In the genomic region with DNA sequence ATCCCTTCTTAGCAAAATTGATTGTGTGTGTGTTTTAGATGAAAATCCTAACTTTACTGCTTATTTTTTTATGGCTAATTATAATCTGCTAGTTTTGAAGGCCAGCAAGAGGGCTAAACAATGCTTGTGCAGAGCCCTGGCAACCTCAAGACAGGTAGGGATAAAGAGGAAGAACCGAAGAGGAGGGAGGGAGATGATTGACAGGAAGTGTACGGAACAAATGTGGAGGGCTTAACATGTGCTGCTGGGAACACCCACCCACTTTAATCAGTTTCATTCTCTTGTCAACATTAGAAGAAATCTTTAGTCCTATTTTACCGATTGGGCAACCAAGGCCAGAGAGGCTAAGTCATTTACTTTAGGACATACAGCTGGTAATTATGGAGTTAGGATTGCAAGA, we compare ENCODE assay signal across 31 cellular contexts. TPM values are rescaled to one million over a fixed set of nuclear protein-coding genes. Genes with fewer than 3 reads are reported as not detected.
DNase-seq lines count a peak whose midpoint lies in the region; ATAC-seq, FAIRE-seq and TF ChIP-seq lines count a peak whose summit lies in the region.
"Had no signal": no experiment of that assay in that cellular context is flagged by ENCODE, and none has a peak within 500 bp of the region (broad histone marks: within the 10 kb centered on the region; RNA-seq: fewer than 3 reads in every experiment).

No MANE protein-coding gene starts in this region.

- no peak for ATAC-seq in K562
- ATAC-seq in HG03280 (IDR thresholded peaks at IDR 0.05; ENCODE audit: unreplicated experiment), result no peak
- ATAC-seq: A549; CD8-positive, alpha-beta T cell; PC-3; SK-N-SH treated with all-trans-retinoic acid at 6 μM for 48 hours had no signal

- peaks cover 5% of the 10 kb centered on the region; the same call in 1 of the 3 replicates for H3K79me2 ChIP-seq in K562 (ENCODE audit: control insufficient read depth, insufficient read depth, low read length)
- H3K79me2 ChIP-seq in Karpas-422 (ENCODE audit: low read length), result no peaks in the 10 kb centered on the region

- H3K9me3 Mint-ChIP-seq in nephron progenitor cell (peaks cover 2% of the 10 kb centered on the region), type B pancreatic cell (no peaks in the 10 kb centered on the region)
- H3K9me3 Mint-ChIP-seq: CD8-positive, alpha-beta T cell had no signal

- TF ChIP-seq POLR2A in K562 (conservative IDR thresholded peaks at IDR 0.05) (no peak), erythroblast (IDR thresholded peaks at IDR 0.05; ENCODE audit: low read length) (no peak)

- peak overlapping the region; percentile 37 for H2AFZ ChIP-seq in K562 (ENCODE audit: low read depth, low read length)
- H2AFZ ChIP-seq in Karpas-422 (ENCODE audit: low read length), result no peak overlapping the region

- peak overlapping the region; percentile 6; the same call in 1 of the 2 replicates for H3K4me2 ChIP-seq in K562 (ENCODE audit: insufficient read depth, low read length)
- no peak overlapping the region for H3K4me2 ChIP-seq in Karpas-422 (ENCODE audit: low read depth, low read length, poor library complexity, severe bottlenecking)
- H3K4me2 ChIP-seq: A549 had no signal

- H3K4me1 Mint-ChIP-seq in nephron progenitor cell (peaks cover 17% of the 10 kb centered on the region), type B pancreatic cell (ENCODE audit: unreplicated experiment) (peaks cover 14% of the 10 kb centered on the region)

- H3K36me3 Mint-ChIP-seq in nephron progenitor cell (ENCODE audit: low read depth) (no peaks in the 10 kb centered on the region), type B pancreatic cell (no peaks in the 10 kb centered on the region)
- H3K36me3 Mint-ChIP-seq: CD8-positive, alpha-beta T cell; IgD-negative memory B cell had no signal

- H3K27me3 ChIP-seq in K562 (ENCODE audit: control insufficient read depth in 2 of 2, insufficient read depth in 2 of 2, low read length in 2 of 2), result no peaks in the 10 kb centered on the region
- no peaks in the 10 kb centered on the region for H3K27me3 ChIP-seq in Karpas-422 (ENCODE audit: low read length)

- H3K9ac ChIP-seq in K562 (ENCODE audit: insufficient read depth in 1 of 2, low read depth in 2 of 2, low read length in 2 of 2) (no peak overlapping the region), Karpas-422 (ENCODE audit: low read length) (no peak overlapping the region)

- 18% methylated on average over 3 of the region's 3 CpGs for WGBS in K562 (ENCODE audit: insufficient coverage, low coverage, missing lambda C conversion rate)

- H3K9me3 ChIP-seq in K562 (replicated peaks; ENCODE audit: control insufficient read depth, insufficient read depth, low read depth, low read length) (no peaks in the 10 kb centered on the region), Karpas-422 (ENCODE audit: low read length) (no peaks in the 10 kb centered on the region)
- H3K9me3 ChIP-seq: A549, HAP-1 had no signal

- H3K9me1 ChIP-seq in K562 (ENCODE audit: control insufficient read depth, insufficient read depth, low read length), result no peaks in the 10 kb centered on the region

- TF ChIP-seq CTCF in K562 (IDR thresholded peaks at IDR 0.05 in 2 of 3, conservative IDR thresholded peaks at IDR 0.05 in 1 of 3; ENCODE audit: insufficient read depth in 2 of 3, low read depth in 1 of 3, low read length in 3 of 3), result no peak
- TF ChIP-seq CTCF in nephron progenitor cell (IDR thresholded peaks at IDR 0.05), result no peak
- no peak for TF ChIP-seq CTCF in type B pancreatic cell (conservative IDR thresholded peaks at IDR 0.05)

- POLR2A ChIA-PET in K562 (lab: Yijun Ruan, JAX), result no interaction called here

- H3K27ac ChIP-seq in K562 (ENCODE audit: extremely low read depth, low read depth, low read length) (peak overlapping the region; percentile 29; the same call in 1 of the 3 replicates), Karpas-422 (ENCODE audit: low read length) (no peak overlapping the region)
- H3K27ac ChIP-seq: A549, C4-2B, HL-60 had no signal

- CTCF ChIA-PET in K562 (lab: Yijun Ruan, JAX; ENCODE audit: low intra/inter-chr PET ratio), result no interaction called here

- H3K4me3 ChIP-seq in K562 (no peak overlapping the region), Karpas-422 (ENCODE audit: low read length) (no peak overlapping the region)
- H3K4me3 ChIP-seq: A549, HAP-1 had no signal

- TF ChIP-seq RAD21 in K562 (CRISPR knock-in tag; conservative IDR thresholded peaks at IDR 0.05 in 1 of 2, IDR thresholded peaks at IDR 0.05 in 1 of 2), result no peak

- no peak for TF ChIP-seq EP300 in K562 (IDR thresholded peaks at IDR 0.05; ENCODE audit: low read length)

- H3K4me3 Mint-ChIP-seq in nephron progenitor cell, result peak overlapping the region; percentile 82
- H3K4me3 Mint-ChIP-seq in type B pancreatic cell, result peak overlapping the region; percentile 37
- H3K4me3 Mint-ChIP-seq: CD8-positive, alpha-beta T cell had no signal

- no peak for FAIRE-seq in K562 (lab: Jason Lieb, UNC)
- FAIRE-seq in urothelium cell line (lab: Jason Lieb, UNC), result no peak
- FAIRE-seq: A549, GM12891 had no signal

- DNase-seq in K562 (ENCODE audit: extremely low read depth in 1 of 4, low spot score in 3 of 4) (no peak), erythroblast (lab: John Stamatoyannopoulos, UW) (peak; percentile 16 to 40), nephron progenitor cell (no peak), type B pancreatic cell (ENCODE audit: extremely low spot score, unreplicated experiment) (no peak), urothelium cell line (ENCODE audit: low spot score) (no peak), Karpas-422 (no peak)
- DNase-seq: AML-193; CD8-positive, alpha-beta T cell; DMS 273 treated with DMSO at 0.1 percent for 48 hours; DMS79; EL; GDM1; GOT3; MV-4-11; NCI-H1105; NCI-H1436 treated with DMSO at 0.1 percent for 48 hours; NCI-H187 treated with DMSO at 0.1 percent for 48 hours; NCI-H2171 treated with DMSO at 0.1 percent for 48 hours; NCI-H345; NCI-H524; NCI-H748 treated with DMSO at 0.1 percent for 48 hours; NK-92 treated with Interleukin-12 subunit alpha and Interleukin-12 subunit beta, amount 100 ng/mL, for 24 hours; PC-3 had no signal

- peaks cover 35 to 39% of the 10 kb centered on the region in 2 experiments for H3K4me1 ChIP-seq in K562 (replicated peaks in 1 of 2; ENCODE audit: control insufficient read depth in 2 of 2, insufficient read depth in 2 of 2, low read length in 2 of 2)
- no peaks in the 10 kb centered on the region for H3K4me1 ChIP-seq in Karpas-422 (ENCODE audit: low read length)
- H3K4me1 ChIP-seq: HAP-1 had no signal

- H3K9me2 ChIP-seq in Karpas-422 (replicated peaks; ENCODE audit: insufficient read depth, low read length), result no peaks in the 10 kb centered on the region

- H4K20me1 ChIP-seq in K562 (replicated peaks; ENCODE audit: control insufficient read depth, insufficient read depth, low read length) (no peaks in the 10 kb centered on the region), Karpas-422 (ENCODE audit: insufficient read depth, low read depth, low read length) (no peaks in the 10 kb centered on the region)

- H3K27me3 Mint-ChIP-seq in nephron progenitor cell (ENCODE audit: low read depth, poor library complexity) (peaks cover 51% of the 10 kb centered on the region), type B pancreatic cell (peaks cover 64% of the 10 kb centered on the region)

- in situ Hi-C loops in K562 (cut with MboI), result no loop called here

- intact Hi-C loops in K562 (cut with micrococcal nuclease), result loop anchor here (10.0 kb wide), 1 partner anchor 727 kb away; the partner anchor contains the start of gene SSH1

- H3K27ac Mint-ChIP-seq in nephron progenitor cell, result no peak overlapping the region
- H3K27ac Mint-ChIP-seq in type B pancreatic cell, result no peak overlapping the region
- H3K27ac Mint-ChIP-seq: CD8-positive, alpha-beta T cell; IgD-negative memory B cell had no signal

- BruUV-seq in K562 (replicated peaks; lab: Mats Ljungman, UMichigan), result no TSS peak

- H3K36me3 ChIP-seq in K562 (ENCODE audit: control insufficient read depth, insufficient read depth, low read length) (no peaks in the 10 kb centered on the region), Karpas-422 (ENCODE audit: insufficient read depth, low read length) (no peaks in the 10 kb centered on the region)
- H3K36me3 ChIP-seq: HAP-1 had no signal

RNA-seq across cellular contexts. Expression of gene WSCD2, which starts 1.4 kb away (rescaled TPM):
- 0.65 and 4.6 TPM in 2 replicates for total RNA-seq in K562 (2011; cell fraction: chromatin; rRNA removed; ENCODE audit: low replicate concordance)
- total RNA-seq in K562 (2011; cell fraction: nucleolus; rRNA removed), result 0.33 and 1.8 TPM in 2 replicates
- total RNA-seq in K562 (2011; cell fraction: nucleoplasm; rRNA removed), result 2.8 and 3.4 TPM in 2 replicates
- total RNA-seq in K562 (2014; rRNA removed) (4.0 and 4.9 TPM in 2 replicates), K562 (2014; rRNA removed; fragmentation: Illumina TruSeq; extraction: Trizol) (3.0 TPM in 2 replicates), K562 (2015; rRNA removed; fragmentation: Illumina TruSeq; extraction: Trizol) (13.9 and 14.1 TPM in 2 replicates), K562 (2021) (4.0 and 5.0 TPM in 2 replicates), type B pancreatic cell (ENCODE audit: low replicate concordance) (5.0 and 72.9 TPM in 2 replicates)
- polyA plus RNA-seq in K562 (2011; rRNA removed) (0.88 and 0.91 TPM in 2 replicates), K562 (2014; fragmentation: Illumina TruSeq; extraction: Trizol) (2.8 and 5.2 TPM in 2 replicates), K562 (2014; fragmentation: Nextera tagmentation; extraction: Ambion mirVana) (under 1 TPM; 0.72 to 0.89 TPM), K562 (2014; rRNA removed) (4.1 and 6.0 TPM in 2 replicates)
- polyA plus RNA-seq in K562 (2011; cell fraction: cytosol; rRNA removed), result 0.15 and 0.38 TPM in 2 replicates
- 0.50 and 1.4 TPM in 2 replicates for polyA plus RNA-seq in K562 (2011; cell fraction: nucleus; rRNA removed)
- 9.3 and 12.5 TPM in 2 replicates for polyA plus RNA-seq in K562 (2012)
- 0.11 and 0.57 TPM in 2 replicates for polyA minus RNA-seq in K562 (2011; rRNA and poly(A)+ RNA removed)
- polyA minus RNA-seq in K562 (2011; cell fraction: cytosol; rRNA and poly(A)+ RNA removed), result 1.2 TPM in 1 of 2 replicates, not detected in the other
- polyA minus RNA-seq in K562 (2011; cell fraction: nucleus; rRNA and poly(A)+ RNA removed), result 0.67 and 3.7 TPM in 2 replicates
- not detected in 2 replicates for total RNA-seq in Karpas-422 (2014; rRNA removed; shearing (Covaris generic); ENCODE audit: low replicate concordance)
- total RNA-seq: CD8-positive, alpha-beta T cell; PC-3 had no signal
- polyA plus RNA-seq: A549 had no signal

Comparison
In these comparisons a context has a peak if more than half of its experiments do, and no peak if none do; other contexts are left out.
1. DNase-seq: peak in erythroblast (2 of 2); none in K562 (0 of 4), nephron progenitor cell (single experiment), type B pancreatic cell (single experiment), urothelium cell line (single experiment) and Karpas-422 (single experiment).